ENCODE assay signal across 8 cellular contexts in genomic region chr3:120449701-120450216, GRCh38. TPM values are rescaled to one million over a fixed set of nuclear protein-coding genes. Genes with fewer than 3 reads are reported as not detected.
DNase-seq lines count a peak whose midpoint lies in the region; ATAC-seq and TF ChIP-seq lines count a peak whose summit lies in the region.

No MANE protein-coding gene starts in this region.

- peak overlapping the region; percentile 75 for H3K4me3 Mint-ChIP-seq in activated naive CD4-positive, alpha-beta T cell treated with anti-CD3 and anti-CD28 coated beads, Interleukin-2, amount 10 ng/mL, durations not matched to agents 7 days and 5 days

- H3K4me1 ChIP-seq in lung (ENCODE audit: control insufficient read depth in 2 of 2, insufficient read depth in 2 of 2, low read length in 2 of 2), result peaks cover 9 to 12% of the 10 kb centered on the region in 2 donors
- peaks cover 0 to 8% of the 10 kb centered on the region in 2 donors for H3K4me1 ChIP-seq in aorta (ENCODE audit: control insufficient read depth in 1 of 2, insufficient read depth in 2 of 2, low read length in 2 of 2)

- no peaks in the 10 kb centered on the region for H3K27me3 ChIP-seq in lung (ENCODE audit: control insufficient read depth, insufficient read depth)
- H3K27me3 ChIP-seq in aorta (ENCODE audit: control insufficient read depth in 1 of 2, insufficient read depth in 2 of 2, low read length in 1 of 2), result no peaks in the 10 kb centered on the region

- WGBS in lung, 2 donors, result 9 to 13% methylated on average over 10 of the region's 10 CpGs
- WGBS in aorta, 2 donors, result 1 to 2% methylated on average over 10 of the region's 10 CpGs

- intact Hi-C loops in aorta (cut with DNase I), result loop anchor here (2.0 to 5.0 kb wide), 3 partner anchors 29 to 108 kb away; no protein-coding TSS in a partner anchor

- TF ChIP-seq CTCF in choroid plexus epithelial cell (conservative IDR thresholded peaks at IDR 0.05; ENCODE audit: low read depth, low read length) (no peak), lung (IDR thresholded peaks at IDR 0.05; ENCODE audit: control extremely low read depth, extremely low read depth) (no peak)

- DNase-seq in activated naive CD4-positive, alpha-beta T cell treated with anti-CD3 and anti-CD28 coated beads, Interleukin-2, amount 10 ng/mL, durations not matched to agents 7 days and 5 days, result no peak
- DNase-seq in activated naive CD4-positive, alpha-beta T cell treated with anti-CD3 and anti-CD28 coated beads, Interleukin-2, amount 50 U/mL, for 72 hours (ENCODE audit: low spot score in 2 of 2), result no peak
- DNase-seq in choroid plexus epithelial cell (ENCODE audit: low read depth) (peak; percentile 72), lung (ENCODE audit: low spot score) (no peak), aorta (no peak), KBM-7 (no peak), anterior cingulate cortex (lab: John Stamatoyannopoulos, UW) (no peak)

- H3K36me3 ChIP-seq in lung (ENCODE audit: control insufficient read depth in 2 of 2, insufficient read depth in 2 of 2, low read length in 2 of 2) (peaks cover 0 to 3% of the 10 kb centered on the region in 2 donors), aorta (ENCODE audit: control insufficient read depth in 1 of 2, insufficient read depth in 2 of 2, low read length in 1 of 2) (no peaks in the 10 kb centered on the region)

- CTCF ChIA-PET in activated naive CD4-positive, alpha-beta T cell treated with anti-CD3 and anti-CD28 coated beads, Interleukin-2, amount 10 ng/mL, durations not matched to agents 7 days and 5 days (lab: Charles Lee), result no interaction called here

- H3K9me3 Mint-ChIP-seq in activated naive CD4-positive, alpha-beta T cell treated with anti-CD3 and anti-CD28 coated beads, Interleukin-2, amount 10 ng/mL, durations not matched to agents 7 days and 5 days, result no peaks in the 10 kb centered on the region
- H3K9me3 Mint-ChIP-seq in activated naive CD4-positive, alpha-beta T cell treated with anti-CD3 and anti-CD28 coated beads, Interleukin-2, amount 50 U/mL, for 72 hours, result no peaks in the 10 kb centered on the region

- no peaks in the 10 kb centered on the region for H3K36me3 Mint-ChIP-seq in activated naive CD4-positive, alpha-beta T cell treated with anti-CD3 and anti-CD28 coated beads, Interleukin-2, amount 10 ng/mL, durations not matched to agents 7 days and 5 days
- peaks cover 0 to 8% of the 10 kb centered on the region in 2 donors for H3K36me3 Mint-ChIP-seq in activated naive CD4-positive, alpha-beta T cell treated with anti-CD3 and anti-CD28 coated beads, Interleukin-2, amount 50 U/mL, for 72 hours

- peaks cover 14% of the 10 kb centered on the region for H3K4me1 Mint-ChIP-seq in activated naive CD4-positive, alpha-beta T cell treated with anti-CD3 and anti-CD28 coated beads, Interleukin-2, amount 10 ng/mL, durations not matched to agents 7 days and 5 days

- in situ Hi-C loops in KBM-7 (cut with MboI; ENCODE audit: low pct_unique_long_range_greater_than_20kb, low sequenced_read_pairs), result no loop called here

- H3K27ac ChIP-seq in lung (ENCODE audit: low read depth in 1 of 2, low read length in 1 of 2) (peak overlapping the region; percentile 93 to 95), aorta (ENCODE audit: low read depth in 1 of 2, low read length in 2 of 2) (peak overlapping the region; percentile 90 to 97)

- peaks cover 61% of the 10 kb centered on the region for H3K27me3 Mint-ChIP-seq in activated naive CD4-positive, alpha-beta T cell treated with anti-CD3 and anti-CD28 coated beads, Interleukin-2, amount 10 ng/mL, durations not matched to agents 7 days and 5 days

- H3K9me3 ChIP-seq in lung (ENCODE audit: control insufficient read depth in 2 of 2, insufficient read depth in 1 of 2, low read length in 1 of 2) (no peaks in the 10 kb centered on the region), aorta (ENCODE audit: control insufficient read depth, low read length) (no peaks in the 10 kb centered on the region)

- H3K27ac Mint-ChIP-seq in activated naive CD4-positive, alpha-beta T cell treated with anti-CD3 and anti-CD28 coated beads, Interleukin-2, amount 10 ng/mL, durations not matched to agents 7 days and 5 days, result no peak overlapping the region
- no peak overlapping the region for H3K27ac Mint-ChIP-seq in activated naive CD4-positive, alpha-beta T cell treated with anti-CD3 and anti-CD28 coated beads, Interleukin-2, amount 50 U/mL, for 72 hours

- no peak for ATAC-seq in activated naive CD4-positive, alpha-beta T cell treated with anti-CD3 and anti-CD28 coated beads, Interleukin-2, amount 50 U/mL, for 72 hours
- ATAC-seq in lung (ENCODE audit: insufficient read depth, low FRiP score) (no peak), aorta (ENCODE audit: low FRiP score) (peak; percentile 71), GM18858 (IDR thresholded peaks at IDR 0.05; ENCODE audit: unreplicated experiment) (no peak)

- H3K4me3 ChIP-seq in choroid plexus epithelial cell (ENCODE audit: low read depth, low read length), result peak overlapping the region; percentile 81
- H3K4me3 ChIP-seq in lung, result peak overlapping the region; percentile 89
- peak overlapping the region; percentile 90 to 98 for H3K4me3 ChIP-seq in aorta (ENCODE audit: low read length in 2 of 2)

RNA-seq across cellular contexts. Expression of gene FSTL1, which starts 1.0 kb away (rescaled TPM):
- total RNA-seq in activated naive CD4-positive, alpha-beta T cell treated with anti-CD3 and anti-CD28 coated beads, Interleukin-2, amount 50 U/mL, for 72 hours, result 1 to 10 TPM in 1 of 2 donors, under 1 TPM in 1; 0.39 to 3.0 TPM
- total RNA-seq in lung, result 100 to 1,000 TPM; 304 to 544 TPM
- polyA plus RNA-seq in lung, result 10 to 100 TPM; 24.9 to 79.0 TPM
- 100 to 1,000 TPM; 716 to 833 TPM for total RNA-seq in aorta
- 100 to 1,000 TPM; 103 to 319 TPM for polyA plus RNA-seq in aorta

Comparison
In these comparisons a context has a peak if more than half of its experiments do, and no peak if none do; other contexts are left out.
1. RNA of gene FSTL1, which starts 1.0 kb away (total RNA-seq): 716 to 833 TPM in aorta and 304 to 544 TPM in lung; 0.39 to 3.0 TPM in activated naive CD4-positive, alpha-beta T cell treated with anti-CD3 and anti-CD28 coated beads, Interleukin-2, amount 50 U/mL, for 72 hours; every median in the first group is over 10 times any median in the second.
2. Peak in every context shown above with its lines, with median percentiles within 50 percentile points of each other: H3K4me3 ChIP-seq.